Comparison of ENCODE assay signal across 1 cellular context in the genomic region with DNA sequence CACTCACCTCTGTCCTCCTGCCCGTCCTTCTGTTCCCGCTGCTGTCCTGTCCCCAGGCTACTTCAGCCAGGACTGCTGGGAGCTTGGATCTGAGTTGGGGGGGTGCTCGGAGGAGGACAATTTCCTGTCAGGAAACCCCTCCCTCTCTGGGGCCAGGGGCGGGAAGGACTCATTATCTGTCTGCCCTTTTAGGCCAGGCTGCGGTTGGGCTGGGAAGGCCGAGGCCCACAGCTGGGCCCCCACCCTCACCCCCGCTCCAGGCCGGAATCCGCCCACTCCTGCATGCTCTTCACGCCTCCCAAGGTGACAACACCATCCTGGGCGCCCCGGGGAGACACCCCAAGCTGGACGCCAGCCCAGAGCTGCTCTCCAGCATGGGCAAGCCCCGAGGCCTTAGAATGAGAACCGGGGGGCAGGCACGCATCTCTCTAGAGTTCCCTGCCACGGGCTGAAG.
TF ChIP-seq lines count a peak whose summit lies in the region.

A gene (minus strand): TSS at position 74 of the 454 bp plus-strand sequence. CDS start 6,362 bp downstream, outside the sequence.

TF ChIP-seq in K562, 482 proteins besides CTCF, POLR2A, EP300 and RAD21 (continued from another document and continues in another):
- TF ChIP-seq, protein P1, sequence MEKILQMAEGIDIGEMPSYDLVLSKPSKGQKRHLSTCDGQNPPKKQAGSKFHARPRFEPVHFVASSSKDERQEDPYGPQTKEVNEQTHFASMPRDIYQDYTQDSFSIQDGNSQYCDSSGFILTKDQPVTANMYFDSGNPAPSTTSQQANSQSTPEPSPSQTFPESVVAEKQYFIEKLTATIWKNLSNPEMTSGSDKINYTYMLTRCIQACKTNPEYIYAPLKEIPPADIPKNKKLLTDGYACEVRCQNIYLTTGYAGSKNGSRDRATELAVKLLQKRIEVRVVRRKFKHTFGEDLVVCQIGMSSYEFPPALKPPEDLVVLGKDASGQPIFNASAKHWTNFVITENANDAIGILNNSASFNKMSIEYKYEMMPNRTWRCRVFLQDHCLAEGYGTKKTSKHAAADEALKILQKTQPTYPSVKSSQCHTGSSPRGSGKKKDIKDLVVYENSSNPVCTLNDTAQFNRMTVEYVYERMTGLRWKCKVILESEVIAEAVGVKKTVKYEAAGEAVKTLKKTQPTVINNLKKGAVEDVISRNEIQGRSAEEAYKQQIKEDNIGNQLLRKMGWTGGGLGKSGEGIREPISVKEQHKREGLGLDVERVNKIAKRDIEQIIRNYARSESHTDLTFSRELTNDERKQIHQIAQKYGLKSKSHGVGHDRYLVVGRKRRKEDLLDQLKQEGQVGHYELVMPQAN (IDR thresholded peaks at IDR 0.05; ENCODE audit: borderline replicate concordance): no peak
- TF ChIP-seq RB1 (IDR thresholded peaks at IDR 0.05; ENCODE audit: low read depth): peak; percentile 30; the same call in 1 of the 2 replicates
- TF ChIP-seq, protein P2, sequence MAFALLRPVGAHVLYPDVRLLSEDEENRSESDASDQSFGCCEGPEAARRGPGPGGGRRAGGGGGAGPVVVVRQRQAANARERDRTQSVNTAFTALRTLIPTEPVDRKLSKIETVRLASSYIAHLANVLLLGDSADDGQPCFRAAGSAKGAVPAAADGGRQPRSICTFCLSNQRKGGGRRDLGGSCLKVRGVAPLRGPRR (CRISPR knock-in tag; IDR thresholded peaks at IDR 0.05): no peak
- no peak for TF ChIP-seq MTA2 (IDR thresholded peaks at IDR 0.05; ENCODE audit: low read depth)
- TF ChIP-seq, protein P3, sequence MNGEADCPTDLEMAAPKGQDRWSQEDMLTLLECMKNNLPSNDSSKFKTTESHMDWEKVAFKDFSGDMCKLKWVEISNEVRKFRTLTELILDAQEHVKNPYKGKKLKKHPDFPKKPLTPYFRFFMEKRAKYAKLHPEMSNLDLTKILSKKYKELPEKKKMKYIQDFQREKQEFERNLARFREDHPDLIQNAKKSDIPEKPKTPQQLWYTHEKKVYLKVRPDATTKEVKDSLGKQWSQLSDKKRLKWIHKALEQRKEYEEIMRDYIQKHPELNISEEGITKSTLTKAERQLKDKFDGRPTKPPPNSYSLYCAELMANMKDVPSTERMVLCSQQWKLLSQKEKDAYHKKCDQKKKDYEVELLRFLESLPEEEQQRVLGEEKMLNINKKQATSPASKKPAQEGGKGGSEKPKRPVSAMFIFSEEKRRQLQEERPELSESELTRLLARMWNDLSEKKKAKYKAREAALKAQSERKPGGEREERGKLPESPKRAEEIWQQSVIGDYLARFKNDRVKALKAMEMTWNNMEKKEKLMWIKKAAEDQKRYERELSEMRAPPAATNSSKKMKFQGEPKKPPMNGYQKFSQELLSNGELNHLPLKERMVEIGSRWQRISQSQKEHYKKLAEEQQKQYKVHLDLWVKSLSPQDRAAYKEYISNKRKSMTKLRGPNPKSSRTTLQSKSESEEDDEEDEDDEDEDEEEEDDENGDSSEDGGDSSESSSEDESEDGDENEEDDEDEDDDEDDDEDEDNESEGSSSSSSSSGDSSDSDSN (IDR thresholded peaks at IDR 0.05; ENCODE audit: borderline replicate concordance in 1 of 2, low read depth in 2 of 2, low read length in 2 of 2): no peak
- peak; percentile 32; the same call in 1 of the 2 replicates for TF ChIP-seq ZBED1 (IDR thresholded peaks at IDR 0.05)
- TF ChIP-seq FOXA1 (IDR thresholded peaks at IDR 0.05; ENCODE audit: borderline replicate concordance): no peak
- TF ChIP-seq, protein P4, sequence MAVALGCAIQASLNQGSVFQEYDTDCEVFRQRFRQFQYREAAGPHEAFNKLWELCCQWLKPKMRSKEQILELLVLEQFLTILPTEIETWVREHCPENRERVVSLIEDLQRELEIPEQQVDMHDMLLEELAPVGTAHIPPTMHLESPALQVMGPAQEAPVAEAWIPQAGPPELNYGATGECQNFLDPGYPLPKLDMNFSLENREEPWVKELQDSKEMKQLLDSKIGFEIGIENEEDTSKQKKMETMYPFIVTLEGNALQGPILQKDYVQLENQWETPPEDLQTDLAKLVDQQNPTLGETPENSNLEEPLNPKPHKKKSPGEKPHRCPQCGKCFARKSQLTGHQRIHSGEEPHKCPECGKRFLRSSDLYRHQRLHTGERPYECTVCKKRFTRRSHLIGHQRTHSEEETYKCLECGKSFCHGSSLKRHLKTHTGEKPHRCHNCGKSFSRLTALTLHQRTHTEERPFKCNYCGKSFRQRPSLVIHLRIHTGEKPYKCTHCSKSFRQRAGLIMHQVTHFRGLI (CRISPR knock-in tag; IDR thresholded peaks at IDR 0.05): no peak
- TF ChIP-seq, protein P5, sequence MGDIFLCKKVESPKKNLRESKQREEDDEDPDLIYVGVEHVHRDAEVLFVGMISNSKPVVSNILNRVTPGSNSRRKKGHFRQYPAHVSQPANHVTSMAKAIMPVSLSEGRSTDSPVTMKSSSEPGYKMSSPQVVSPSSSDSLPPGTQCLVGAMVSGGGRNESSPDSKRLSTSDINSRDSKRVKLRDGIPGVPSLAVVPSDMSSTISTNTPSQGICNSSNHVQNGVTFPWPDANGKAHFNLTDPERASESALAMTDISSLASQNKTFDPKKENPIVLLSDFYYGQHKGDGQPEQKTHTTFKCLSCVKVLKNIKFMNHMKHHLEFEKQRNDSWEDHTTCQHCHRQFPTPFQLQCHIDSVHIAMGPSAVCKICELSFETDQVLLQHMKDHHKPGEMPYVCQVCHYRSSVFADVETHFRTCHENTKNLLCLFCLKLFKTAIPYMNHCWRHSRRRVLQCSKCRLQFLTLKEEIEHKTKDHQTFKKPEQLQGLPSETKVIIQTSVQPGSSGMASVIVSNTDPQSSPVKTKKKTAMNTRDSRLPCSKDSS (IDR thresholded peaks at IDR 0.05; ENCODE audit: low read depth, partially characterized antibody): no peak
- TF ChIP-seq ZNF311 (CRISPR knock-in tag; IDR thresholded peaks at IDR 0.05): 0 out of 2 replicates have a peak, but pooled peaks have one; percentile 17
- TF ChIP-seq HNRNPUL1 (IDR thresholded peaks at IDR 0.05; ENCODE audit: low read length): no peak
- TF ChIP-seq, protein P6, sequence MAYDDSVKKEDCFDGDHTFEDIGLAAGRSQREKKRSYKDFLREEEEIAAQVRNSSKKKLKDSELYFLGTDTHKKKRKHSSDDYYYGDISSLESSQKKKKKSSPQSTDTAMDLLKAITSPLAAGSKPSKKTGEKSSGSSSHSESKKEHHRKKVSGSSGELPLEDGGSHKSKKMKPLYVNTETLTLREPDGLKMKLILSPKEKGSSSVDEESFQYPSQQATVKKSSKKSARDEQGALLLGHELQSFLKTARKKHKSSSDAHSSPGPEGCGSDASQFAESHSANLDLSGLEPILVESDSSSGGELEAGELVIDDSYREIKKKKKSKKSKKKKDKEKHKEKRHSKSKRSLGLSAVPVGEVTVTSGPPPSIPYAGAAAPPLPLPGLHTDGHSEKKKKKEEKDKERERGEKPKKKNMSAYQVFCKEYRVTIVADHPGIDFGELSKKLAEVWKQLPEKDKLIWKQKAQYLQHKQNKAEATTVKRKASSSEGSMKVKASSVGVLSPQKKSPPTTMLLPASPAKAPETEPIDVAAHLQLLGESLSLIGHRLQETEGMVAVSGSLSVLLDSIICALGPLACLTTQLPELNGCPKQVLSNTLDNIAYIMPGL (CRISPR knock-in tag; IDR thresholded peaks at IDR 0.05): no peak
- TF ChIP-seq, protein P7, sequence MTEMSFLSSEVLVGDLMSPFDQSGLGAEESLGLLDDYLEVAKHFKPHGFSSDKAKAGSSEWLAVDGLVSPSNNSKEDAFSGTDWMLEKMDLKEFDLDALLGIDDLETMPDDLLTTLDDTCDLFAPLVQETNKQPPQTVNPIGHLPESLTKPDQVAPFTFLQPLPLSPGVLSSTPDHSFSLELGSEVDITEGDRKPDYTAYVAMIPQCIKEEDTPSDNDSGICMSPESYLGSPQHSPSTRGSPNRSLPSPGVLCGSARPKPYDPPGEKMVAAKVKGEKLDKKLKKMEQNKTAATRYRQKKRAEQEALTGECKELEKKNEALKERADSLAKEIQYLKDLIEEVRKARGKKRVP (CRISPR knock-in tag; IDR thresholded peaks at IDR 0.05): 0 out of 2 replicates have a peak, but pooled peaks have one; percentile 15
- TF ChIP-seq HDAC1 (IDR thresholded peaks at IDR 0.05): no peak; a peak in 1 of 4 replicates
- no peak for TF ChIP-seq ILF3 (IDR thresholded peaks at IDR 0.05; ENCODE audit: borderline replicate concordance)
- TF ChIP-seq TAF7 (tag; IDR thresholded peaks at IDR 0.05): no peak
- no peak for TF ChIP-seq ZNF212 (CRISPR knock-in tag; IDR thresholded peaks at IDR 0.05)
- TF ChIP-seq, protein P8, sequence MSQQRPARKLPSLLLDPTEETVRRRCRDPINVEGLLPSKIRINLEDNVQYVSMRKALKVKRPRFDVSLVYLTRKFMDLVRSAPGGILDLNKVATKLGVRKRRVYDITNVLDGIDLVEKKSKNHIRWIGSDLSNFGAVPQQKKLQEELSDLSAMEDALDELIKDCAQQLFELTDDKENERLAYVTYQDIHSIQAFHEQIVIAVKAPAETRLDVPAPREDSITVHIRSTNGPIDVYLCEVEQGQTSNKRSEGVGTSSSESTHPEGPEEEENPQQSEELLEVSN (IDR thresholded peaks at IDR 0.05; ENCODE audit: borderline replicate concordance in 1 of 2, extremely low read depth in 1 of 2, insufficient read depth in 1 of 2, insufficient read length in 1 of 2, low read depth in 1 of 2, low read length in 1 of 2, poor library complexity in 1 of 2, severe bottlenecking in 1 of 2): peak; percentile 21 to 37
- TF ChIP-seq POLR3A (IDR thresholded peaks at IDR 0.05; ENCODE audit: borderline replicate concordance, extremely low read depth, insufficient read depth, insufficient read length): no peak
- 0 out of 4 replicates have a peak, but pooled peaks of 1 of the 2 experiments have one; percentile 47 for TF ChIP-seq TBL1XR1 (IDR thresholded peaks at IDR 0.05; ENCODE audit: low read length in 2 of 2)
- no peak for TF ChIP-seq PHF8 (IDR thresholded peaks at IDR 0.05; ENCODE audit: borderline replicate concordance, low read length)
- TF ChIP-seq GABPA (tag; conservative IDR thresholded peaks at IDR 0.05; ENCODE audit: low read depth): peak; percentile 72
- TF ChIP-seq, protein P9, sequence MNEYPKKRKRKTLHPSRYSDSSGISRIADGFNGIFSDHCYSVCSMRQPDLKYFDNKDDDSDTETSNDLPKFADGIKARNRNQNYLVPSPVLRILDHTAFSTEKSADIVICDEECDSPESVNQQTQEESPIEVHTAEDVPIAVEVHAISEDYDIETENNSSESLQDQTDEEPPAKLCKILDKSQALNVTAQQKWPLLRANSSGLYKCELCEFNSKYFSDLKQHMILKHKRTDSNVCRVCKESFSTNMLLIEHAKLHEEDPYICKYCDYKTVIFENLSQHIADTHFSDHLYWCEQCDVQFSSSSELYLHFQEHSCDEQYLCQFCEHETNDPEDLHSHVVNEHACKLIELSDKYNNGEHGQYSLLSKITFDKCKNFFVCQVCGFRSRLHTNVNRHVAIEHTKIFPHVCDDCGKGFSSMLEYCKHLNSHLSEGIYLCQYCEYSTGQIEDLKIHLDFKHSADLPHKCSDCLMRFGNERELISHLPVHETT (CRISPR knock-in tag; conservative IDR thresholded peaks at IDR 0.05 in 1 of 2, IDR thresholded peaks at IDR 0.05 in 1 of 2): no peak
- peak in 1 of 2 experiments; percentile 78; a peak in 1 of 4 replicates for TF ChIP-seq SRF (CRISPR knock-in tag; IDR thresholded peaks at IDR 0.05)
- no peak for TF ChIP-seq NBN (IDR thresholded peaks at IDR 0.05; ENCODE audit: low read depth)
- TF ChIP-seq RBM22 (IDR thresholded peaks at IDR 0.05; ENCODE audit: low read depth, low read length, poor library complexity, severe bottlenecking): no peak
- no peak for TF ChIP-seq RBM17 (IDR thresholded peaks at IDR 0.05; ENCODE audit: borderline replicate concordance, low read depth, low read length)
- TF ChIP-seq, protein P10, sequence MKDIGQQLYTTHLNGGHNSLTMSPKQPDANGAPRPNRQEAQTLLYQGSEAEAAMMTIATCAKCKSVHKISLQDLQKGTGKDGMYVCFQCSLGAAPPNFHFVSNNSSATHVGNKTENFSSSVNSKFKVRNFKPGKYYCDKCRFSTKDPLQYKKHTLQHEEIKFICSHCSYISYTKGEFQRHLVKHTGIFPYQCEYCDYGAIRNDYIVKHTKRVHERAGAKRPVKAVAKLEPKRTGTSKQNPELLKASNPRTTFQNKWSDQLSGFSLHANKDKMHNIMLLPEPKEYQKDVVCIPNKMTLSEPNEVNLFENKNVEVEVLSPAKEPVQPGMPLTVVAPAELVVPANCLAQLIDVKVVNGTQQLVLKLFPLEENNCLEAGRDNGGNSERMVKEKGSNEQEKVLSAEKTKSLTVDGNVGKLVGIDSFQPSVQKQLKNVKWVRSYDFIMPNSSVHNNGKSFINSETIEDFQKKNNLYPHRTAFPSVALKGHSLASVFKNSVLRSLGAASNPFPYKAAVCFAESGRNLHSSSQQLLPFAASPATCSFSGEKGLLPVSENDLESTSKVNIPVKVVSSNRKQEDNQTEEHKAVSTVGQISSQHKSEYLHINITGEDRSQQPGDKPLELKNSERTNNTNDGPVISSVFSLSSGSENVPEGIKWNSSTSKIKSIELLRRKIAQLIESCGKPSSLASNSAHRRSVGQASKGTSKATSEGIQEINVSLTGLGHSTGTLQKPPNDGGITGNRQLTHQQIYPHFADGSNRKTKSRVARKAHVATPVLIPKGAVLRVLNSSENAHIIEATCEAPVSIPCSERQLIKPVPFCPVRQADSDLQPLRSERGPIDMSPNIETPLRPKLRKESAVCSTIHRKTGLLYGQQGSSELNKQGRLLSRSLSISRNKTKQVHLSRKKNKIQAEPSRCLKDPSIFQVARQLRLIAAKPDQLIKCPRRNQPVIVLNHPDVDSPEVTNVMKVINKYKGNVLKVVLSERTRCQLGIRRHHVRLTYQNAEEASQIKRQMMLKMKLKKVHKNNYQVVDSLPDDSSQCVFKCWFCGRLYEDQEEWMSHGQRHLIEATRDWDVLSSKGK (CRISPR knock-in tag; IDR thresholded peaks at IDR 0.05): no peak
- 0 out of 2 replicates have a peak, but pooled peaks have one; percentile 40 for TF ChIP-seq KAT7 (CRISPR knock-in tag; IDR thresholded peaks at IDR 0.05; ENCODE audit: borderline replicate concordance)
- TF ChIP-seq, protein P11, sequence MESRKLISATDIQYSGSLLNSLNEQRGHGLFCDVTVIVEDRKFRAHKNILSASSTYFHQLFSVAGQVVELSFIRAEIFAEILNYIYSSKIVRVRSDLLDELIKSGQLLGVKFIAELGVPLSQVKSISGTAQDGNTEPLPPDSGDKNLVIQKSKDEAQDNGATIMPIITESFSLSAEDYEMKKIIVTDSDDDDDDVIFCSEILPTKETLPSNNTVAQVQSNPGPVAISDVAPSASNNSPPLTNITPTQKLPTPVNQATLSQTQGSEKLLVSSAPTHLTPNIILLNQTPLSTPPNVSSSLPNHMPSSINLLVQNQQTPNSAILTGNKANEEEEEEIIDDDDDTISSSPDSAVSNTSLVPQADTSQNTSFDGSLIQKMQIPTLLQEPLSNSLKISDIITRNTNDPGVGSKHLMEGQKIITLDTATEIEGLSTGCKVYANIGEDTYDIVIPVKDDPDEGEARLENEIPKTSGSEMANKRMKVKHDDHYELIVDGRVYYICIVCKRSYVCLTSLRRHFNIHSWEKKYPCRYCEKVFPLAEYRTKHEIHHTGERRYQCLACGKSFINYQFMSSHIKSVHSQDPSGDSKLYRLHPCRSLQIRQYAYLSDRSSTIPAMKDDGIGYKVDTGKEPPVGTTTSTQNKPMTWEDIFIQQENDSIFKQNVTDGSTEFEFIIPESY (CRISPR knock-in tag; IDR thresholded peaks at IDR 0.05): no peak
- no peak for TF ChIP-seq EHMT2 (IDR thresholded peaks at IDR 0.05)
- TF ChIP-seq SRSF1 (IDR thresholded peaks at IDR 0.05; ENCODE audit: low read depth, low read length): no peak
- no peak for TF ChIP-seq TSC22D4 (tag; IDR thresholded peaks at IDR 0.05)
- no peak for TF ChIP-seq RBM39 (optimal IDR thresholded peaks at IDR 0.05; ENCODE audit: low read depth, low read length)
- no peak for TF ChIP-seq SIX5 (IDR thresholded peaks at IDR 0.05; ENCODE audit: borderline replicate concordance in 1 of 2, insufficient read depth in 1 of 2, low read depth in 1 of 2, low read length in 2 of 2)
